ENCODE assay signal across 8 cellular contexts in genomic region chr7:44044315-44045225, GRCh38. TPM values are rescaled to one million over a fixed set of nuclear protein-coding genes. Genes with fewer than 3 reads are reported as not detected.
DNase-seq lines count a peak whose midpoint lies in the region; ATAC-seq and TF ChIP-seq lines count a peak whose summit lies in the region.

Gene DBNL, plus strand, starts transcription at chr7:44044702. Its CDS starts 36 bp downstream, at chr7:44044738.

- H4K20me1 ChIP-seq in mammary epithelial cell (ENCODE audit: insufficient read depth, low read length): no peaks in the 10 kb centered on the region
- peaks cover 32% of the 10 kb centered on the region for H4K20me1 ChIP-seq in smooth muscle cell (ENCODE audit: low read depth)

- in situ Hi-C loops in mammary epithelial cell (cut with MboI; ENCODE audit: low sequenced_read_pairs in 2 of 2): no loop called here

- H2AFZ ChIP-seq in mammary epithelial cell (ENCODE audit: low read depth, low read length) (peak within 1 kb of the TSS; percentile 93), smooth muscle cell (ENCODE audit: low read depth) (peak within 1 kb of the TSS; percentile 95)

- no peak for TF ChIP-seq CTCF in WERI-Rb-1 (IDR thresholded peaks at IDR 0.05; ENCODE audit: low read depth, low read length)
- TF ChIP-seq CTCF in mammary epithelial cell (conservative IDR thresholded peaks at IDR 0.05 in 1 of 2, IDR thresholded peaks at IDR 0.05 in 1 of 2; ENCODE audit: extremely low read depth in 1 of 2, insufficient read depth in 1 of 2, low read depth in 1 of 2, low read length in 2 of 2): no peak
- no peak for TF ChIP-seq CTCF in smooth muscle cell (IDR thresholded peaks at IDR 0.05; ENCODE audit: borderline replicate concordance, insufficient read depth, poor library complexity, severe bottlenecking)

- peaks cover 28% of the 10 kb centered on the region for H3K36me3 ChIP-seq in WERI-Rb-1
- peaks cover 10% of the 10 kb centered on the region for H3K36me3 ChIP-seq in mammary epithelial cell (ENCODE audit: insufficient read depth, low read length)
- no peaks in the 10 kb centered on the region for H3K36me3 ChIP-seq in smooth muscle cell (ENCODE audit: low read depth)

- H3K4me2 ChIP-seq in mammary epithelial cell (ENCODE audit: insufficient read depth, low read depth, low read length) (peak within 1 kb of the TSS; percentile 95), smooth muscle cell (peak within 1 kb of the TSS; percentile 92)

- WGBS in mammary epithelial cell (ENCODE audit: low coverage, missing lambda C conversion rate): 3% methylated on average over 29 of the region's 74 CpGs
- WGBS in smooth muscle cell (ENCODE audit: low lambda C conversion rate): under 1% methylated on average over 53 of the region's 74 CpGs

- H3K79me2 ChIP-seq in mammary epithelial cell (ENCODE audit: insufficient read depth, low read length) (peaks cover 48% of the 10 kb centered on the region), smooth muscle cell (ENCODE audit: low read depth) (peaks cover 46% of the 10 kb centered on the region)

- H3K9me3 ChIP-seq in WERI-Rb-1 (ENCODE audit: severe bottlenecking): no peaks in the 10 kb centered on the region
- H3K9me3 ChIP-seq in mammary epithelial cell (replicated peaks; ENCODE audit: insufficient read depth, low read length): no peaks in the 10 kb centered on the region
- no peaks in the 10 kb centered on the region for H3K9me3 ChIP-seq in smooth muscle cell (replicated peaks; ENCODE audit: low read depth)

- peak within 1 kb of the TSS; percentile 95 for H3K4me3 ChIP-seq in WERI-Rb-1 (ENCODE audit: low read depth, low read length)
- H3K4me3 ChIP-seq in mammary epithelial cell (replicated peaks in 1 of 3; ENCODE audit: insufficient read depth in 1 of 3, low read depth in 2 of 3, low read length in 3 of 3): peak within 1 kb of the TSS; percentile 93 to 97 (median 96)
- peak within 1 kb of the TSS; percentile 63 for H3K4me3 ChIP-seq in smooth muscle cell

- H3K4me1 ChIP-seq in mammary epithelial cell (ENCODE audit: insufficient read depth, low read length): peaks cover 25% of the 10 kb centered on the region
- peaks cover 6% of the 10 kb centered on the region for H3K4me1 ChIP-seq in smooth muscle cell (ENCODE audit: low read depth)

- dilution Hi-C loops in mammary epithelial cell (cut with HindIII; ENCODE audit: low sequenced_read_pairs): no loop called here

- CTCF ChIA-PET in mammary epithelial cell (lab: Charles Lee; ENCODE audit: low non-redundant PET): interaction anchor here (0.6 kb wide), 2 partner anchors 55 to 129 kb away, joined by 3 read pairs; no protein-coding TSS in a partner anchor

- H3K9ac ChIP-seq in mammary epithelial cell (ENCODE audit: insufficient read depth, low read length): peak within 1 kb of the TSS; percentile 73
- peak within 1 kb of the TSS; percentile 76 for H3K9ac ChIP-seq in smooth muscle cell (ENCODE audit: low read depth)

- BruUV-seq in mammary epithelial cell (replicated peaks; lab: Mats Ljungman, UMichigan): no TSS peak

- DNase-seq in 8988T (peak; percentile 89), NCI-H2171 (lab: John Stamatoyannopoulos, UW) (peak; percentile 78), WERI-Rb-1 (peak; percentile 96), mammary epithelial cell (peak; percentile 85), iPS-NIHi7 (ENCODE audit: extremely low spot score) (peak; percentile 93), smooth muscle cell (lab: John Stamatoyannopoulos, UW; ENCODE audit: unreplicated experiment) (peak; percentile 78)

- intact Hi-C loops in mammary epithelial cell (cut with micrococcal nuclease): no loop called here

- H3K27me3 ChIP-seq in WERI-Rb-1 (ENCODE audit: insufficient read depth, low read depth, severe bottlenecking): no peaks in the 10 kb centered on the region
- no peaks in the 10 kb centered on the region for H3K27me3 ChIP-seq in mammary epithelial cell (ENCODE audit: insufficient read depth, low read length)
- no peaks in the 10 kb centered on the region for H3K27me3 ChIP-seq in smooth muscle cell (ENCODE audit: low read depth)

- H3F3A ChIP-seq in smooth muscle cell (ENCODE audit: low read depth): no peaks in the 10 kb centered on the region

- peak; percentile 32 for ATAC-seq in GM18519 (IDR thresholded peaks at IDR 0.05; ENCODE audit: low FRiP score, unreplicated experiment)
- ATAC-seq in HG03045 (IDR thresholded peaks at IDR 0.05; ENCODE audit: unreplicated experiment): peak; percentile 69

- H3K27ac ChIP-seq in WERI-Rb-1 (peak within 1 kb of the TSS; percentile 87), mammary epithelial cell (ENCODE audit: insufficient read depth, low read depth, low read length) (peak within 1 kb of the TSS; percentile 59), smooth muscle cell (ENCODE audit: low read depth) (peak within 1 kb of the TSS; percentile 27)

RNA-seq across cellular contexts. Expression of gene DBNL, which starts in this region (rescaled TPM):
- total RNA-seq in mammary epithelial cell (10 to 100 TPM; 89.1 to 90.9 TPM), smooth muscle cell (47.8 and 55.1 TPM in 2 replicates)
- polyA plus RNA-seq in mammary epithelial cell (130 TPM), smooth muscle cell (94.5 and 98.4 TPM in 2 replicates)
- polyA minus RNA-seq in mammary epithelial cell: 96.7 TPM

Comparison
In these comparisons a context has a peak if more than half of its experiments do, and no peak if none do; other contexts are left out.
1. Peak in every context shown above with its lines: DNase-seq, ATAC-seq, H3K4me3 ChIP-seq and H3K27ac ChIP-seq.
2. H3K27ac ChIP-seq: peak in every context shown above with its lines; median percentile 87 in WERI-Rb-1; 59 in mammary epithelial cell; 27 in smooth muscle cell.